In genomic region chr14:104968541-104969401, GRCh38 we compare ENCODE assay signal across 11 cellular contexts. TPM values are rescaled to one million over a fixed set of nuclear protein-coding genes. Genes with fewer than 3 reads are reported as not detected.
DNase-seq lines count a peak whose midpoint lies in the region; ATAC-seq and TF ChIP-seq lines count a peak whose summit lies in the region.
"Had no signal": no experiment of that assay in that cellular context is flagged by ENCODE, and none has a peak within 500 bp of the region (broad histone marks: within the 10 kb centered on the region; RNA-seq: fewer than 3 reads in every experiment).

No MANE protein-coding gene starts in this region.

- no peak overlapping the region for H3K27ac Mint-ChIP-seq in endothelial cell (ENCODE audit: unreplicated experiment)
- H3K27ac Mint-ChIP-seq: stimulated activated naive CD8-positive, alpha-beta T cell treated with anti-CD3 and anti-CD28 coated beads, Interleukin-15, Interleukin-2, amounts not matched to agents 100 ng/mL and 50 ng/mL, for 24 hours had no signal

- TF ChIP-seq CTCF in SK-N-SH (IDR thresholded peaks at IDR 0.05) (peak; percentile 40), heart left ventricle (IDR thresholded peaks at IDR 0.05) (peak in 1 of 12 donors; percentile 12), endothelial cell (IDR thresholded peaks at IDR 0.05; ENCODE audit: unreplicated experiment) (no peak)

- H3K9ac ChIP-seq in GM23248: peak overlapping the region; percentile 80
- no peak overlapping the region for H3K9ac ChIP-seq in SK-N-SH
- peak overlapping the region in 2 of 3 donors; percentile 20 to 54 for H3K9ac ChIP-seq in skeletal muscle tissue (ENCODE audit: low read depth in 1 of 3, low read length in 3 of 3)

- no peak for TF ChIP-seq POLR2A in heart left ventricle (IDR thresholded peaks at IDR 0.05)

- in situ Hi-C loops in GM23248 (cut with MboI): no loop called here

- H4K20me1 ChIP-seq in GM23248 (ENCODE audit: insufficient read depth) (no peaks in the 10 kb centered on the region), SK-N-SH (ENCODE audit: insufficient read depth) (no peaks in the 10 kb centered on the region)

- H3K9me3 ChIP-seq in GM23248 (ENCODE audit: low read depth): no peaks in the 10 kb centered on the region
- H3K9me3 ChIP-seq in SK-N-SH: no peaks in the 10 kb centered on the region
- no peaks in the 10 kb centered on the region for H3K9me3 ChIP-seq in heart left ventricle
- no peaks in the 10 kb centered on the region for H3K9me3 ChIP-seq in skeletal muscle tissue (ENCODE audit: control insufficient read depth in 3 of 3, low read length in 3 of 3)

- H3K27ac ChIP-seq in GM23248: peak overlapping the region; percentile 52
- H3K27ac ChIP-seq in SK-N-SH (ENCODE audit: low read depth in 2 of 2, low read length in 1 of 2): peak overlapping the region in 1 of 2 experiments; percentile 15; a peak in 2 of 4 replicates
- peak overlapping the region in 10 of 12 donors; percentile 22 to 94 (median 48) for H3K27ac ChIP-seq in heart left ventricle
- H3K27ac ChIP-seq in skeletal muscle tissue (ENCODE audit: low read depth, low read length): no peak overlapping the region

- H3F3A ChIP-seq in GM23248 (ENCODE audit: insufficient read depth): peaks cover 7% of the 10 kb centered on the region
- H3F3A ChIP-seq in SK-N-SH (replicated peaks; ENCODE audit: insufficient read depth): peaks cover 5% of the 10 kb centered on the region

- H3K4me1 Mint-ChIP-seq in endothelial cell (ENCODE audit: unreplicated experiment): peaks cover 12% of the 10 kb centered on the region

- H2AFZ ChIP-seq in GM23248: no peak overlapping the region; the same call in 1 of the 2 replicates
- no peak overlapping the region for H2AFZ ChIP-seq in SK-N-SH (ENCODE audit: low read depth)

- peak; percentile 31; the same call in 1 of the 2 replicates for TF ChIP-seq RAD21 in SK-N-SH (IDR thresholded peaks at IDR 0.05; ENCODE audit: low read length)

- POLR2A ChIA-PET in SK-N-SH (lab: Yijun Ruan, JAX): no interaction called here

- ATAC-seq in heart left ventricle (no peak), GM21360 (IDR thresholded peaks at IDR 0.05; ENCODE audit: unreplicated experiment) (no peak)

- peak overlapping the region; percentile 78 for H3K4me3 ChIP-seq in GM23248
- H3K4me3 ChIP-seq in SK-N-SH (ENCODE audit: low read depth in 2 of 2, low read length in 1 of 2): no peak overlapping the region
- peak overlapping the region in 8 of 12 donors; percentile 34 to 59 (median 44) for H3K4me3 ChIP-seq in heart left ventricle
- H3K4me3 ChIP-seq in skeletal muscle tissue (ENCODE audit: low read length in 3 of 3): peak overlapping the region in 2 of 3 donors; percentile 54 to 58

- TF ChIP-seq EP300 in SK-N-SH (IDR thresholded peaks at IDR 0.05; ENCODE audit: borderline replicate concordance in 1 of 2, low read depth in 1 of 2, low read length in 1 of 2): no peak

- DNase-seq in GM23248 (peak; percentile 85), SK-N-SH (peak; percentile 51), heart left ventricle (peak in 4 of 5 donors; percentile 6 to 58 (median 32)), endothelial cell (ENCODE audit: low spot score) (no peak), NK-92 (lab: John Stamatoyannopoulos, UW; ENCODE audit: unreplicated experiment) (no peak), NCI-H2196 treated with DMSO at 0.1 percent for 48 hours (lab: John Stamatoyannopoulos, UW; ENCODE audit: unreplicated experiment) (no peak)
- DNase-seq: activated T-cell treated with anti-CD3 and anti-CD28 coated beads, Interleukin-2, amount 50 U/mL, for 1 hour; NCI-H2029 treated with DMSO at 0.1 percent for 48 hours had no signal

- H3K27me3 ChIP-seq in GM23248 (replicated peaks; ENCODE audit: insufficient read depth): no peaks in the 10 kb centered on the region
- H3K27me3 ChIP-seq in SK-N-SH (ENCODE audit: insufficient read depth): no peaks in the 10 kb centered on the region
- peaks cover 0 to 12% (median 0%) of the 10 kb centered on the region in 9 donors for H3K27me3 ChIP-seq in heart left ventricle
- H3K27me3 ChIP-seq in skeletal muscle tissue (ENCODE audit: control insufficient read depth in 3 of 3, insufficient read depth in 3 of 3, low read length in 3 of 3): peaks cover 3 to 37% (median 15%) of the 10 kb centered on the region in 3 donors

- peaks cover 11% of the 10 kb centered on the region for H3K27me3 Mint-ChIP-seq in endothelial cell (ENCODE audit: unreplicated experiment)

- no peak overlapping the region for H3K4me3 Mint-ChIP-seq in endothelial cell (ENCODE audit: unreplicated experiment)
- H3K4me3 Mint-ChIP-seq: stimulated activated naive CD8-positive, alpha-beta T cell treated with anti-CD3 and anti-CD28 coated beads, Interleukin-15, Interleukin-2, amounts not matched to agents 100 ng/mL and 50 ng/mL, for 24 hours had no signal

- CTCF ChIA-PET in SK-N-SH (lab: Yijun Ruan, JAX): interaction anchor here (1.0 to 11.2 kb wide), 6 partner anchors 13 to 76 kb away, joined by 5 to 284 read pairs (median 6); no protein-coding TSS in a partner anchor

- no peaks in the 10 kb centered on the region for H3K36me3 Mint-ChIP-seq in endothelial cell (ENCODE audit: low read depth, unreplicated experiment)

- intact Hi-C loops in heart left ventricle (cut with DNase I): loop anchor here in 2 of 10 donors (5.0 kb wide), 1 partner anchor 36 kb away; no protein-coding TSS in a partner anchor

- H3K4me2 ChIP-seq in GM23248 (ENCODE audit: unreplicated experiment): peak overlapping the region; percentile 83
- H3K4me2 ChIP-seq in SK-N-SH: peak overlapping the region; percentile 90

- H3K4me1 ChIP-seq in GM23248 (ENCODE audit: insufficient read depth) (peaks cover 50% of the 10 kb centered on the region), SK-N-SH (ENCODE audit: control insufficient read depth in 1 of 2, insufficient read depth in 2 of 2, low read depth in 1 of 2, low read length in 1 of 2) (peaks cover 31 to 42% of the 10 kb centered on the region in 2 experiments; a peak in 3 of 4 replicates), heart left ventricle (peaks cover 6 to 58% (median 33%) of the 10 kb centered on the region in 12 donors), skeletal muscle tissue (ENCODE audit: control insufficient read depth in 3 of 3, insufficient read depth in 3 of 3, low read length in 3 of 3) (peaks cover 45 to 48% (median 46%) of the 10 kb centered on the region in 3 donors)

- no peaks in the 10 kb centered on the region for H3K36me3 ChIP-seq in GM23248 (ENCODE audit: low read depth)
- no peaks in the 10 kb centered on the region for H3K36me3 ChIP-seq in SK-N-SH (replicated peaks in 1 of 2; ENCODE audit: control insufficient read depth in 1 of 2, insufficient read depth in 2 of 2, low read length in 1 of 2)
- H3K36me3 ChIP-seq in heart left ventricle: no peaks in the 10 kb centered on the region
- no peaks in the 10 kb centered on the region for H3K36me3 ChIP-seq in skeletal muscle tissue (ENCODE audit: control insufficient read depth in 3 of 3, insufficient read depth in 3 of 3, low read length in 3 of 3)

- H3K9me2 ChIP-seq in GM23248 (ENCODE audit: insufficient read depth) (no peaks in the 10 kb centered on the region), SK-N-SH (no peaks in the 10 kb centered on the region)

- 11 to 15% methylated on average over 21 of the region's 21 CpGs for WGBS in GM23248 (ENCODE audit: low coverage in 1 of 2, low lambda C conversion rate in 2 of 2, missing lambda C conversion rate in 2 of 2), 2 experiments
- 69% methylated on average over 12 of the region's 21 CpGs for WGBS in SK-N-SH (ENCODE audit: low lambda C conversion rate)
- 63 to 70% (median 66%) methylated on average over 20 to 21 of the region's 21 CpGs for WGBS in heart left ventricle, 4 donors

- H3K79me2 ChIP-seq in GM23248 (ENCODE audit: insufficient read depth): peaks cover 26% of the 10 kb centered on the region
- peaks cover 82% of the 10 kb centered on the region; the same call in 1 of the 2 replicates for H3K79me2 ChIP-seq in SK-N-SH (ENCODE audit: insufficient read depth)

- H3K9me3 Mint-ChIP-seq in endothelial cell (ENCODE audit: unreplicated experiment): no peaks in the 10 kb centered on the region
- H3K9me3 Mint-ChIP-seq: stimulated activated naive CD8-positive, alpha-beta T cell treated with anti-CD3 and anti-CD28 coated beads, Interleukin-15, Interleukin-2, amounts not matched to agents 100 ng/mL and 50 ng/mL, for 24 hours had no signal

RNA-seq across cellular contexts. Expression of gene AHNAK2, which starts 9.4 kb away (rescaled TPM):
- total RNA-seq in GM23248 (2014; rRNA removed; shearing (Covaris generic)): 58.0 and 64.9 TPM in 2 replicates
- polyA plus RNA-seq in GM23248 (2016; fragmentation: Nextera tagmentation; extraction: Ambion mirVana): 38.3 and 38.9 TPM in 2 replicates
- polyA plus RNA-seq in SK-N-SH (2012; rRNA removed): 33.5 and 36.6 TPM in 2 replicates
- polyA plus RNA-seq in SK-N-SH (2012; cell fraction: cytosol; rRNA removed): 22.9 and 24.7 TPM in 2 replicates
- 70.6 and 92.7 TPM in 2 replicates for polyA plus RNA-seq in SK-N-SH (2012; cell fraction: nucleus; rRNA removed)
- 10 to 100 TPM in 2 of 9 donors, 1 to 10 TPM in 7; 1.5 to 22.3 (median 3.7) TPM for total RNA-seq in heart left ventricle
- polyA plus RNA-seq in heart left ventricle: 1 to 10 TPM; 2.2 to 2.5 TPM
- total RNA-seq in skeletal muscle tissue: 11.5 TPM
- 26.9 TPM for total RNA-seq in endothelial cell (ENCODE audit: unreplicated experiment)

RNA-seq across cellular contexts. Expression of gene CLBA1, which starts 16.8 kb away (rescaled TPM):
- total RNA-seq in GM23248 (2014; rRNA removed; shearing (Covaris generic)): 10.4 and 13.5 TPM in 2 replicates
- polyA plus RNA-seq in GM23248 (2016; fragmentation: Nextera tagmentation; extraction: Ambion mirVana) (7.7 and 11.5 TPM in 2 replicates), SK-N-SH (2012; rRNA removed) (18.5 and 21.4 TPM in 2 replicates), heart left ventricle (1 to 10 TPM; 1.3 to 3.7 TPM)
- polyA plus RNA-seq in SK-N-SH (2012; cell fraction: cytosol; rRNA removed): 15.0 and 15.3 TPM in 2 replicates
- 72.4 and 86.2 TPM in 2 replicates for polyA plus RNA-seq in SK-N-SH (2012; cell fraction: nucleus; rRNA removed)
- total RNA-seq in heart left ventricle (1 to 10 TPM in 7 of 9 donors, under 1 TPM in 2; 0.76 to 3.7 (median 2.6) TPM), skeletal muscle tissue (2.1 TPM), endothelial cell (ENCODE audit: unreplicated experiment) (13.5 TPM)

RNA-seq across cellular contexts. Expression of gene PLD4, which starts 44.1 kb away (rescaled TPM):
- not detected in 2 replicates for total RNA-seq in GM23248 (2014; rRNA removed; shearing (Covaris generic))
- polyA plus RNA-seq in GM23248 (2016; fragmentation: Nextera tagmentation; extraction: Ambion mirVana) (not detected in 2 replicates), SK-N-SH (2012; rRNA removed) (0.02 TPM in 2 replicates), heart left ventricle (under 1 TPM in 1 of 2 donors, not detected in 1; 0.12 TPM)
- not detected in 2 replicates for polyA plus RNA-seq in SK-N-SH (2012; cell fraction: cytosol; rRNA removed)
- polyA plus RNA-seq in SK-N-SH (2012; cell fraction: nucleus; rRNA removed): 0.14 and 0.19 TPM in 2 replicates
- total RNA-seq in heart left ventricle (1 to 10 TPM in 1 of 9 donors, under 1 TPM in 4, not detected in 4; 0.25 to 1.5 (median 0.40) TPM), skeletal muscle tissue (7.8 TPM), endothelial cell (ENCODE audit: unreplicated experiment) (1.3 TPM)

RNA-seq across cellular contexts. Expression of gene CDCA4, which starts 52.1 kb away (rescaled TPM):
- total RNA-seq in GM23248 (2014; rRNA removed; shearing (Covaris generic)): 25.5 and 27.5 TPM in 2 replicates
- polyA plus RNA-seq in GM23248 (2016; fragmentation: Nextera tagmentation; extraction: Ambion mirVana) (24.0 and 26.8 TPM in 2 replicates), SK-N-SH (2012; rRNA removed) (23.7 and 26.8 TPM in 2 replicates), heart left ventricle (1 to 10 TPM; 2.3 to 3.3 TPM)
- 15.1 and 21.2 TPM in 2 replicates for polyA plus RNA-seq in SK-N-SH (2012; cell fraction: cytosol; rRNA removed)
- polyA plus RNA-seq in SK-N-SH (2012; cell fraction: nucleus; rRNA removed): 15.7 and 19.5 TPM in 2 replicates
- total RNA-seq in heart left ventricle (1 to 10 TPM; 1.4 to 6.0 (median 2.4) TPM), skeletal muscle tissue (15.1 TPM), endothelial cell (ENCODE audit: unreplicated experiment) (40.1 TPM)

Comparison
In these comparisons a context has a peak if more than half of its experiments do, and no peak if none do; other contexts are left out.
1. DNase-seq: peak in GM23248 (single experiment), SK-N-SH (single experiment) and heart left ventricle (4 of 5); none in endothelial cell (single experiment), NK-92 (single experiment) and NCI-H2196 treated with DMSO at 0.1 percent for 48 hours (single experiment).
2. H3K4me3 ChIP-seq: peak in GM23248 (single experiment), heart left ventricle (8 of 12) and skeletal muscle tissue (2 of 3); none in SK-N-SH (0 of 2).